In the genomic region with DNA sequence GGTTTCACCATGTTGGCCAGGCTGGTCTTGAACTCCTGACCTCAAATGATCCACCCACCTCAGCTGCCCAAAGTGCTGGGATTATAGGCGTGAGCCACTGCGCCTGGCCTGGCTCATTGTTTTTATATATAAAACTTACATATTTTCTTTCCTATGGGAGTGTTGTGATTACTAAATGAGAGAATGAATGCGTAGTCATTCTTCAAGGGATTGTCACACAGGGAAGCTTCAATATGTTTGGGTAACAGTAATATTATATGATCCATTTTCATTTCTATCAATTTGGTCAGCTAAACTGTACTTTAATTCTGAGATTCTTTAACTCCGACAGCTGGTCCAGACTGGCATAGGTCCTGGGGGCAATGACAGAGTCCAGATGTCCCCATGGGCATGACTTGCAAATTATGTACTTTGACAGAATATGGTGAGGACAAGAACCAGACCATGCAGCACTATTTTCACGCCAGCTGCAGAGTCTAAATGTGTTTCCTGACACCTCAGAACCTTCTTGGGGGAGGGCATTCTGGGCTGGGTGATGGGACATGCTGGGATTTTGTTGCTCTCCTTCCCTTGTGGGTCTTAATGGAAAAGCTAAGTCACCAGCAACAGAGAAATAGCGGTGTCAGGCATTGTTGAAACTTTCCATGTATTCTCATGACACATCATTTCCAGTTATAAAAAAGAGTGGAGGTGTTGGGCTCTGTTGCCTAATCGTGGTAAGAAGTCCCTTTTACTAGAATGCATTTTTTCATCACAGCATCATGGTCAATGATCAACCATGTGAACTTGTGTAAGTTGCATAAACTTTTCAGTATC, we compare ENCODE assay signal across 1 cellular context.
TF ChIP-seq lines count a peak whose summit lies in the region.

No MANE protein-coding gene starts in this region.

TF ChIP-seq in HepG2, 621 proteins besides CTCF, POLR2A, EP300 and RAD21:
- TF ChIP-seq, protein P1, sequence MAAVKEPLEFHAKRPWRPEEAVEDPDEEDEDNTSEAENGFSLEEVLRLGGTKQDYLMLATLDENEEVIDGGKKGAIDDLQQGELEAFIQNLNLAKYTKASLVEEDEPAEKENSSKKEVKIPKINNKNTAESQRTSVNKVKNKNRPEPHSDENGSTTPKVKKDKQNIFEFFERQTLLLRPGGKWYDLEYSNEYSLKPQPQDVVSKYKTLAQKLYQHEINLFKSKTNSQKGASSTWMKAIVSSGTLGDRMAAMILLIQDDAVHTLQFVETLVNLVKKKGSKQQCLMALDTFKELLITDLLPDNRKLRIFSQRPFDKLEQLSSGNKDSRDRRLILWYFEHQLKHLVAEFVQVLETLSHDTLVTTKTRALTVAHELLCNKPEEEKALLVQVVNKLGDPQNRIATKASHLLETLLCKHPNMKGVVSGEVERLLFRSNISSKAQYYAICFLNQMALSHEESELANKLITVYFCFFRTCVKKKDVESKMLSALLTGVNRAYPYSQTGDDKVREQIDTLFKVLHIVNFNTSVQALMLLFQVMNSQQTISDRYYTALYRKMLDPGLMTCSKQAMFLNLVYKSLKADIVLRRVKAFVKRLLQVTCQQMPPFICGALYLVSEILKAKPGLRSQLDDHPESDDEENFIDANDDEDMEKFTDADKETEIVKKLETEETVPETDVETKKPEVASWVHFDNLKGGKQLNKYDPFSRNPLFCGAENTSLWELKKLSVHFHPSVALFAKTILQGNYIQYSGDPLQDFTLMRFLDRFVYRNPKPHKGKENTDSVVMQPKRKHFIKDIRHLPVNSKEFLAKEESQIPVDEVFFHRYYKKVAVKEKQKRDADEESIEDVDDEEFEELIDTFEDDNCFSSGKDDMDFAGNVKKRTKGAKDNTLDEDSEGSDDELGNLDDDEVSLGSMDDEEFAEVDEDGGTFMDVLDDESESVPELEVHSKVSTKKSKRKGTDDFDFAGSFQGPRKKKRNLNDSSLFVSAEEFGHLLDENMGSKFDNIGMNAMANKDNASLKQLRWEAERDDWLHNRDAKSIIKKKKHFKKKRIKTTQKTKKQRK (IDR thresholded peaks at IDR 0.05; ENCODE audit: low read length), result no peak
- TF ChIP-seq NFE2L2 (IDR thresholded peaks at IDR 0.05; ENCODE audit: low read length) (peak; percentile 63; the same call in 1 of the 2 replicates), NR2F2 (IDR thresholded peaks at IDR 0.05; ENCODE audit: borderline replicate concordance, low read depth) (no peak), GATA4 (IDR thresholded peaks at IDR 0.05; ENCODE audit: borderline replicate concordance, low read depth) (no peak)
- TF ChIP-seq, protein P2, sequence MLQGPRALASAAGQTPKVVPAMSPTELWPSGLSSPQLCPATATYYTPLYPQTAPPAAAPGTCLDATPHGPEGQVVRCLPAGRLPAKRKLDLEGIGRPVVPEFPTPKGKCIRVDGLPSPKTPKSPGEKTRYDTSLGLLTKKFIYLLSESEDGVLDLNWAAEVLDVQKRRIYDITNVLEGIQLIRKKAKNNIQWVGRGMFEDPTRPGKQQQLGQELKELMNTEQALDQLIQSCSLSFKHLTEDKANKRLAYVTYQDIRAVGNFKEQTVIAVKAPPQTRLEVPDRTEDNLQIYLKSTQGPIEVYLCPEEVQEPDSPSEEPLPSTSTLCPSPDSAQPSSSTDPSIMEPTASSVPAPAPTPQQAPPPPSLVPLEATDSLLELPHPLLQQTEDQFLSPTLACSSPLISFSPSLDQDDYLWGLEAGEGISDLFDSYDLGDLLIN (CRISPR knock-in tag; IDR thresholded peaks at IDR 0.05; ENCODE audit: borderline replicate concordance), result no peak
